Comparison of ENCODE assay signal across 13 cellular contexts in genomic region chr5:33311893-33312292, GRCh38.
DNase-seq lines count a peak whose midpoint lies in the region; ATAC-seq, FAIRE-seq and TF ChIP-seq lines count a peak whose summit lies in the region.
"Had no signal": no experiment of that assay in that cellular context is flagged by ENCODE, and none has a peak within 500 bp of the region (broad histone marks: within the 10 kb centered on the region; RNA-seq: fewer than 3 reads in every experiment).

No MANE protein-coding gene starts in this region.

- no peak for TF ChIP-seq POLR2A in HCT116 (IDR thresholded peaks at IDR 0.05; ENCODE audit: borderline replicate concordance, extremely low read depth, insufficient read depth, insufficient read length)

- no peak overlapping the region for H3K4me3 ChIP-seq in HCT116 (replicated peaks in 1 of 2; ENCODE audit: low read depth in 1 of 2, low read length in 2 of 2)
- H3K4me3 ChIP-seq in right atrium auricular region, result no peak overlapping the region

- no peaks in the 10 kb centered on the region for H3K79me2 ChIP-seq in HCT116 (ENCODE audit: insufficient read depth, low read length)

- POLR2A ChIA-PET in HCT116 (lab: Charles Lee), result no interaction called here

- CTCF ChIA-PET in HCT116 (lab: Charles Lee), result no interaction called here

- H3K27ac ChIP-seq in HCT116 (ENCODE audit: low read depth, low read length) (no peak overlapping the region), right atrium auricular region (no peak overlapping the region)

- no peaks in the 10 kb centered on the region for H3K36me3 ChIP-seq in HCT116 (ENCODE audit: control insufficient read depth in 1 of 2, insufficient read depth in 2 of 2, low read length in 2 of 2)
- no peaks in the 10 kb centered on the region for H3K36me3 ChIP-seq in right atrium auricular region

- TF ChIP-seq CTCF in HCT116 (IDR thresholded peaks at IDR 0.05 in 2 of 3, conservative IDR thresholded peaks at IDR 0.05 in 1 of 3; ENCODE audit: borderline replicate concordance in 1 of 3, insufficient read depth in 1 of 3, low read depth in 2 of 3, low read length in 2 of 3) (no peak), right atrium auricular region (IDR thresholded peaks at IDR 0.05) (no peak)

- H3K4me1 ChIP-seq in HCT116 (ENCODE audit: control insufficient read depth in 1 of 2, insufficient read depth in 2 of 2, low read length in 2 of 2), result peaks cover 2 to 22% of the 10 kb centered on the region in 2 experiments; a peak in 3 of 4 replicates
- no peaks in the 10 kb centered on the region for H3K4me1 ChIP-seq in right atrium auricular region

- ATAC-seq in HCT116, result no peak
- peak; percentile 79 for ATAC-seq in SK-N-SH treated with all-trans-retinoic acid at 6 μM for 48 hours
- ATAC-seq: activated naive CD8-positive, alpha-beta T cell treated with anti-CD3 and anti-CD28 coated beads, Interleukin-2, amount 50 U/mL, for 24 hours; HepG2 had no signal

- peak; percentile 9 for FAIRE-seq in urothelium cell line (lab: Jason Lieb, UNC)
- FAIRE-seq: GM18507, HepG2, islet of Langerhans had no signal

- intact Hi-C loops in HCT116 (cut with micrococcal nuclease), result no loop called here

- H3K9me3 ChIP-seq in HCT116 (ENCODE audit: control insufficient read depth in 1 of 2, insufficient read depth in 1 of 2, low read depth in 1 of 2, low read length in 2 of 2), result no peaks in the 10 kb centered on the region
- no peaks in the 10 kb centered on the region for H3K9me3 ChIP-seq in right atrium auricular region

- no peak overlapping the region for H3K9ac ChIP-seq in HCT116 (ENCODE audit: low read length)

- no TSS peak for BruUV-seq in HCT116 (replicated peaks; lab: Mats Ljungman, UMichigan)

- H3K9me2 ChIP-seq in HCT116 (ENCODE audit: insufficient read depth), result no peaks in the 10 kb centered on the region

- peak overlapping the region; percentile 34 for H3K4me2 ChIP-seq in HCT116 (ENCODE audit: low read length)

- DNase-seq in HCT116 (ENCODE audit: low read depth, low spot score) (peak; percentile 4), fibroblast of peridontal ligament (ENCODE audit: extremely low read depth) (peak; percentile 95), urothelium cell line (ENCODE audit: low spot score) (peak; percentile 32), OCI-M1 (lab: John Stamatoyannopoulos, UW) (no peak), right atrium auricular region (ENCODE audit: low spot score) (no peak), NCI-H2196 (lab: John Stamatoyannopoulos, UW; ENCODE audit: unreplicated experiment) (no peak)
- DNase-seq: activated naive CD8-positive, alpha-beta T cell treated with anti-CD3 and anti-CD28 coated beads, Interleukin-2, amount 50 U/mL, for 24 hours; DMS53; NCI-H2081 had no signal

- no peak for TF ChIP-seq RAD21 in HCT116 (IDR thresholded peaks at IDR 0.05; ENCODE audit: low read depth)

- H2AFZ ChIP-seq in HCT116 (ENCODE audit: low read depth, low read length, poor library complexity, severe bottlenecking), result no peak overlapping the region

- H4K20me1 ChIP-seq in HCT116 (ENCODE audit: insufficient read depth), result no peaks in the 10 kb centered on the region

- H3K27me3 ChIP-seq in HCT116 (ENCODE audit: insufficient read depth, low read length) (no peaks in the 10 kb centered on the region), right atrium auricular region (no peaks in the 10 kb centered on the region)

- RAD21 ChIA-PET in HCT116 (lab: Charles Lee; ENCODE audit: low non-redundant PET in 1 of 2, low total read pairs in 2 of 2, uncharacterized antibody in 2 of 2, unreplicated experiment in 2 of 2), result no interaction called here

TF ChIP-seq in HCT116, 20 proteins besides CTCF, POLR2A, EP300 and RAD21:
- no peak for TF ChIP-seq SRF (IDR thresholded peaks at IDR 0.05; ENCODE audit: low read depth)
- TF ChIP-seq JUND (IDR thresholded peaks at IDR 0.05), result peak; percentile 31; the same call in 1 of the 2 replicates
- TF ChIP-seq CEBPB (IDR thresholded peaks at IDR 0.05; ENCODE audit: low read depth), result no peak
- TF ChIP-seq EGR1 (IDR thresholded peaks at IDR 0.05; ENCODE audit: low read depth), result peak; percentile 39; the same call in 1 of the 2 replicates
- TF ChIP-seq FOSL1 (IDR thresholded peaks at IDR 0.05; ENCODE audit: low read depth), result 0 out of 2 replicates have a peak, but pooled peaks have one; percentile 14

TF ChIP-seq in SK-N-SH treated with all-trans-retinoic acid at 6 μM for 48 hours, 23 proteins besides CTCF, POLR2A, EP300 and RAD21:
- TF ChIP-seq TOX (CRISPR knock-in tag; IDR thresholded peaks at IDR 0.05; ENCODE audit: borderline replicate concordance) (peak; percentile 22; the same call in 1 of the 2 replicates), ZFP30 (CRISPR knock-in tag; IDR thresholded peaks at IDR 0.05) (no peak), RARB (CRISPR knock-in tag; IDR thresholded peaks at IDR 0.05) (no peak), GLIS3 (CRISPR knock-in tag; IDR thresholded peaks at IDR 0.05) (no peak), OSR1 (CRISPR knock-in tag; IDR thresholded peaks at IDR 0.05) (no peak), ISL1 (CRISPR knock-in tag; IDR thresholded peaks at IDR 0.05) (no peak), ZC3H10 (CRISPR knock-in tag; IDR thresholded peaks at IDR 0.05) (peak; percentile 87), CSDC2 (CRISPR knock-in tag; IDR thresholded peaks at IDR 0.05) (no peak), ZNF8 (CRISPR knock-in tag; IDR thresholded peaks at IDR 0.05) (no peak), ZFP3 (CRISPR knock-in tag; IDR thresholded peaks at IDR 0.05) (no peak)
- TF ChIP-seq, protein P1, sequence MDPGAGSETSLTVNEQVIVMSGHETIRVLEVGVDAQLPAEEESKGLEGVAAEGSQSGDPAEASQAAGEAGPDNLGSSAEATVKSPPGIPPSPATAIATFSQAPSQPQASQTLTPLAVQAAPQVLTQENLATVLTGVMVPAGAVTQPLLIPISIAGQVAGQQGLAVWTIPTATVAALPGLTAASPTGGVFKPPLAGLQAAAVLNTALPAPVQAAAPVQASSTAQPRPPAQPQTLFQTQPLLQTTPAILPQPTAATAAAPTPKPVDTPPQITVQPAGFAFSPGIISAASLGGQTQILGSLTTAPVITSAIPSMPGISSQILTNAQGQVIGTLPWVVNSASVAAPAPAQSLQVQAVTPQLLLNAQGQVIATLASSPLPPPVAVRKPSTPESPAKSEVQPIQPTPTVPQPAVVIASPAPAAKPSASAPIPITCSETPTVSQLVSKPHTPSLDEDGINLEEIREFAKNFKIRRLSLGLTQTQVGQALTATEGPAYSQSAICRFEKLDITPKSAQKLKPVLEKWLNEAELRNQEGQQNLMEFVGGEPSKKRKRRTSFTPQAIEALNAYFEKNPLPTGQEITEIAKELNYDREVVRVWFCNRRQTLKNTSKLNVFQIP (CRISPR knock-in tag; IDR thresholded peaks at IDR 0.05; ENCODE audit: borderline replicate concordance, low read depth), result no peak

Comparison
In these comparisons a context has a peak if more than half of its experiments do, and no peak if none do; other contexts are left out.
1. DNase-seq: peak in HCT116 (single experiment), fibroblast of peridontal ligament (single experiment) and urothelium cell line (single experiment); none in OCI-M1 (single experiment), right atrium auricular region (single experiment) and NCI-H2196 (single experiment).